ENCODE assay signal across 33 cellular contexts in the genomic region with DNA sequence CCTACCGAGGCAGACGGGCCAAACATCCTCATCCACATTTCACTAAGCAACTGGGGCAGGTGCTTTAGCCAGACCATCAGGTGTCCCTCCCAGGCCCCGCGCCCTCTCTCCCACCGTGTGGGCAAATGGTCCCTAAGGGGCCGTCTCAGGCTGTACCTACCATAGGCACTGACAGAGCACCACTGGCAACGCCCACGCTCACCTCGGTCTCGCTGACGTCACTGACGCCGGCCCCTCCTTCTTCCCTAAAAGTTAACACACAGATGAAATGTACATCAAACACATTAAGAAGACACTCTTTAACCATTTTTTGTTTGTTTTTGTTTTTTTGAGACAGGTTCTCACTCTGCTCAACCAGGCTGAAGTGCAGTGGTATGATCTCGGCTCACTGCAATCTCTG. TPM values are rescaled to one million over a fixed set of nuclear protein-coding genes. Genes with fewer than 3 reads are reported as not detected.
"Had no signal": no experiment of that assay in that cellular context is flagged by ENCODE, and none has a peak within 500 bp of the region (broad histone marks: within the 10 kb centered on the region; RNA-seq: fewer than 3 reads in every experiment).

No MANE protein-coding gene starts in this region.

- H3K4me3 Mint-ChIP-seq: activated CD4-positive, alpha-beta memory T cell treated with anti-CD3 and anti-CD28 coated beads for 36 hours; activated CD4-positive, alpha-beta T cell treated with anti-CD3 and anti-CD28 coated beads, Interleukin-2, amount 10 ng/mL, durations not matched to agents 24 days and 14 days; activated naive CD4-positive, alpha-beta T cell treated with anti-CD3 and anti-CD28 coated beads, Interleukin-2, amount 10 ng/mL, durations not matched to agents 7 days and 5 days; activated naive CD8-positive, alpha-beta T cell; activated naive CD8-positive, alpha-beta T cell treated with anti-CD3 and anti-CD28 coated beads, Interleukin-2, amount 50 U/mL, for 24 hours; activated T-cell treated with anti-CD3 and anti-CD28 coated beads, Interleukin-2, amount 50 U/mL, for 4 hours; activated T-helper 1 cell treated with anti-CD3 and anti-CD28 coated beads, Interleukin-12 subunit alpha, Interleukin-12 subunit beta, Interleukin-2, Interleukin-4 antibody, amounts not matched to agents 30 ng/mL and 10 ng/mL and 1 ng/mL, durations not matched to agents 14 hours and 24 hours and 36 hours; brain; T-helper 1 cell treated with Interleukin-12 subunit alpha and Interleukin-12 subunit beta and Interleukin-4 antibody, amounts not matched to agents 30 μg/mL and 1 μg/mL, for 36 hours; T-helper 2 cell treated with Interferon-gamma antibody and Interleukin-4, amounts not matched to agents 5 μg/mL and 100 μg/mL, for 36 hours had no signal

- H3K36me3 Mint-ChIP-seq: activated CD4-positive, alpha-beta memory T cell treated with anti-CD3 and anti-CD28 coated beads for 36 hours; activated naive CD4-positive, alpha-beta T cell treated with anti-CD3 and anti-CD28 coated beads, Interleukin-2, amount 10 ng/mL, durations not matched to agents 7 days and 5 days; activated naive CD8-positive, alpha-beta T cell had no signal

- H3K4me1 Mint-ChIP-seq: activated CD4-positive, alpha-beta T cell treated with anti-CD3 and anti-CD28 coated beads, Interleukin-2, amount 10 ng/mL, durations not matched to agents 24 days and 14 days; activated naive CD4-positive, alpha-beta T cell treated with anti-CD3 and anti-CD28 coated beads, Interleukin-2, amount 10 ng/mL, durations not matched to agents 7 days and 5 days; activated naive CD8-positive, alpha-beta T cell treated with anti-CD3 and anti-CD28 coated beads, Interleukin-2, amount 50 U/mL, for 24 hours had no signal

- ATAC-seq: activated naive CD8-positive, alpha-beta T cell treated with anti-CD3 and anti-CD28 coated beads, Interleukin-2, amount 50 U/mL, for 24 hours; activated T-cell treated with anti-CD3 and anti-CD28 coated beads, Interleukin-2, amount 50 U/mL, for 4 hours; Panc1 had no signal

- H3K27ac Mint-ChIP-seq: activated CD4-positive, alpha-beta memory T cell treated with anti-CD3 and anti-CD28 coated beads for 36 hours; activated CD4-positive, alpha-beta T cell treated with anti-CD3 and anti-CD28 coated beads, Interleukin-2, amount 10 ng/mL, durations not matched to agents 24 days and 14 days; activated naive CD4-positive, alpha-beta T cell treated with anti-CD3 and anti-CD28 coated beads, Interleukin-2, amount 10 ng/mL, durations not matched to agents 7 days and 5 days; activated naive CD8-positive, alpha-beta T cell; activated naive CD8-positive, alpha-beta T cell treated with anti-CD3 and anti-CD28 coated beads, Interleukin-2, amount 50 U/mL, for 24 hours; activated T-helper 1 cell treated with anti-CD3 and anti-CD28 coated beads, Interleukin-12 subunit alpha, Interleukin-12 subunit beta, Interleukin-2, Interleukin-4 antibody, amounts not matched to agents 30 ng/mL and 10 ng/mL and 1 ng/mL, durations not matched to agents 14 hours and 24 hours and 36 hours; T-helper 1 cell treated with Interleukin-12 subunit alpha and Interleukin-12 subunit beta and Interleukin-4 antibody, amounts not matched to agents 30 μg/mL and 1 μg/mL, for 36 hours; T-helper 2 cell treated with Interferon-gamma antibody and Interleukin-4, amounts not matched to agents 5 μg/mL and 100 μg/mL, for 36 hours had no signal

- H3K27me3 Mint-ChIP-seq: activated CD4-positive, alpha-beta memory T cell treated with anti-CD3 and anti-CD28 coated beads for 36 hours; activated CD4-positive, alpha-beta T cell treated with anti-CD3 and anti-CD28 coated beads, Interleukin-2, amount 10 ng/mL, durations not matched to agents 24 days and 14 days; activated naive CD4-positive, alpha-beta T cell treated with anti-CD3 and anti-CD28 coated beads, Interleukin-2, amount 10 ng/mL, durations not matched to agents 7 days and 5 days; activated naive CD8-positive, alpha-beta T cell; activated naive CD8-positive, alpha-beta T cell treated with anti-CD3 and anti-CD28 coated beads, Interleukin-2, amount 50 U/mL, for 24 hours; brain had no signal

- H3K9me3 Mint-ChIP-seq: activated CD4-positive, alpha-beta memory T cell treated with anti-CD3 and anti-CD28 coated beads for 36 hours; activated CD4-positive, alpha-beta T cell treated with anti-CD3 and anti-CD28 coated beads, Interleukin-2, amount 10 ng/mL, durations not matched to agents 24 days and 14 days; activated naive CD4-positive, alpha-beta T cell treated with anti-CD3 and anti-CD28 coated beads, Interleukin-2, amount 10 ng/mL, durations not matched to agents 7 days and 5 days; activated naive CD8-positive, alpha-beta T cell treated with anti-CD3 and anti-CD28 coated beads, Interleukin-2, amount 50 U/mL, for 24 hours; activated T-cell treated with anti-CD3 and anti-CD28 coated beads, Interleukin-2, amount 50 U/mL, for 4 hours; activated T-helper 1 cell treated with anti-CD3 and anti-CD28 coated beads, Interleukin-12 subunit alpha, Interleukin-12 subunit beta, Interleukin-2, Interleukin-4 antibody, amounts not matched to agents 30 ng/mL and 10 ng/mL and 1 ng/mL, durations not matched to agents 14 hours and 24 hours and 36 hours; brain; T-helper 1 cell treated with Interleukin-12 subunit alpha and Interleukin-12 subunit beta and Interleukin-4 antibody, amounts not matched to agents 30 μg/mL and 1 μg/mL, for 36 hours; T-helper 2 cell treated with Interferon-gamma antibody and Interleukin-4, amounts not matched to agents 5 μg/mL and 100 μg/mL, for 36 hours had no signal

- DNase-seq: activated CD4-positive, alpha-beta memory T cell treated with anti-CD3 and anti-CD28 coated beads for 36 hours; activated CD4-positive, alpha-beta T cell treated with anti-CD3 and anti-CD28 coated beads, Interleukin-2, amount 10 ng/mL, durations not matched to agents 24 days and 14 days; activated CD8-positive, alpha-beta memory T cell treated with anti-CD3 and anti-CD28 coated beads, Interleukin-2, amount 50 U/mL, for 4 hours; activated gamma-delta T cell treated with Interleukin-2 at 50 U/mL for 16 hours; activated naive CD4-positive, alpha-beta T cell treated with anti-CD3 and anti-CD28 coated beads, Interleukin-2, amount 10 ng/mL, durations not matched to agents 7 days and 5 days; activated naive CD8-positive, alpha-beta T cell treated with anti-CD3 and anti-CD28 coated beads, Interleukin-2, amount 50 U/mL, for 24 hours; activated T-cell treated with anti-CD3 and anti-CD28 coated beads for 4 hours; activated T-cell treated with anti-CD3 and anti-CD28 coated beads, Interleukin-2, amount 50 U/mL, for 4 hours; anterior cingulate cortex; caudate nucleus; Karpas-422; KBM-7; MG63; NCI-H1048; NCI-H1105 treated with DMSO at 0.1 percent for 48 hours; NCI-H1436; NCI-H1694; NCI-H1930; NCI-H2081 treated with DMSO at 0.1 percent for 48 hours; NCI-H226; NCI-H446 treated with DMSO at 0.1 percent for 48 hours; NCI-H524; NCI-H69; NCI-H82; SHP77; SK-N-SH had no signal

RNA-seq across cellular contexts. Expression of a gene that starts 30.8 kb away (rescaled TPM):
- total RNA-seq: RPMI7951 had no signal
